33 cellular contexts compared by ENCODE assay signal in genomic region chr18:4374564-4374963, GRCh38.
"Had no signal": no experiment of that assay in that cellular context is flagged by ENCODE, and none has a peak within 500 bp of the region (broad histone marks: within the 10 kb centered on the region; RNA-seq: fewer than 3 reads in every experiment).

No MANE protein-coding gene starts in this region.

- DNase-seq: activated effector memory CD4-positive, alpha-beta T cell treated with anti-CD3 and anti-CD28 coated beads, Interleukin-2, amount 50 U/mL, for 16 hours; activated effector memory CD4-positive, alpha-beta T cell treated with Interleukin-2 at 50 U/mL for 16 hours; activated gamma-delta T cell; activated gamma-delta T cell treated with Interleukin-2 at 50 U/mL for 16 hours; activated naive CD4-positive, alpha-beta T cell; activated naive CD4-positive, alpha-beta T cell treated with anti-CD3 and anti-CD28 coated beads for 36 hours; activated naive CD4-positive, alpha-beta T cell treated with anti-CD3 and anti-CD28 coated beads, Interleukin-2, amount 10 ng/mL, durations not matched to agents 7 days and 5 days; activated naive CD4-positive, alpha-beta T cell treated with anti-CD3 and anti-CD28 coated beads, Interleukin-2, amount 50 U/mL, for 16 hours; activated naive CD4-positive, alpha-beta T cell treated with Interleukin-2 at 50 U/mL for 16 hours; activated naive CD8-positive, alpha-beta T cell treated with anti-CD3 and anti-CD28 coated beads for 36 hours; activated naive CD8-positive, alpha-beta T cell treated with anti-CD3 and anti-CD28 coated beads, Interleukin-2, amount 10 ng/mL, durations not matched to agents 7 days and 5 days; activated naive CD8-positive, alpha-beta T cell treated with anti-CD3 and anti-CD28 coated beads, Interleukin-2, amount 50 U/mL, for 24 hours; activated T-cell treated with anti-CD3 and anti-CD28 coated beads, Interleukin-2, amount 50 U/mL, for 1 hour; activated T-cell treated with anti-CD3 and anti-CD28 coated beads, Interleukin-2, amount 50 U/mL, for 24 hours; activated T-cell treated with anti-CD3 and anti-CD28 coated beads, Interleukin-2, amount 50 U/mL, for 4 hours; activated T-cell treated with anti-CD3 and anti-CD28 coated beads, Interleukin-2, amount 50 U/mL, for 48 hours; activated T-cell treated with anti-CD3 and anti-CD28 coated beads, Interleukin-2, amount 50 U/mL, for 72 hours; adrenal gland; amniotic stem cell; amygdala; anterior cingulate cortex; body of pancreas; brain microvascular endothelial cell; caudate nucleus; central memory CD4-positive, alpha-beta T cell; cerebellar nuclear complex had no signal

- H3K27ac ChIP-seq: adrenal gland, ascending aorta, body of pancreas, brain microvascular endothelial cell, breast epithelium, cardiac muscle cell had no signal

- H3K4me3 ChIP-seq: adrenal gland, ascending aorta, body of pancreas, breast epithelium, cardiac muscle cell had no signal

- FAIRE-seq: astrocyte, bronchial epithelial cell had no signal

- H3K27me3 ChIP-seq: adrenal gland, ascending aorta, body of pancreas, brain microvascular endothelial cell, breast epithelium had no signal

- ATAC-seq: activated naive CD4-positive, alpha-beta T cell treated with anti-CD3 and anti-CD28 coated beads, Interleukin-2, amount 50 U/mL, for 72 hours; activated naive CD8-positive, alpha-beta T cell treated with anti-CD3 and anti-CD28 coated beads, Interleukin-2, amount 50 U/mL, for 24 hours; activated T-cell treated with anti-CD3 and anti-CD28 coated beads, Interleukin-2, amount 50 U/mL, for 4 hours; activated T-cell treated with anti-CD3 and anti-CD28 coated beads, Interleukin-2, amount 50 U/mL, for 72 hours; activated T-helper 17 cell treated with anti-CD3 and anti-CD28 coated beads, Interleukin-2, amount 50 U/mL, for 72 hours; body of pancreas had no signal

- H3K4me1 ChIP-seq: adrenal gland, ascending aorta, body of pancreas, breast epithelium had no signal

- H3K9me3 ChIP-seq: adrenal gland, ascending aorta, body of pancreas, breast epithelium had no signal

- H3K36me3 ChIP-seq: adrenal gland, ascending aorta, brain microvascular endothelial cell, breast epithelium, cardiac muscle cell had no signal
